Comparison of ENCODE assay signal across 23 cellular contexts in the genomic region with DNA sequence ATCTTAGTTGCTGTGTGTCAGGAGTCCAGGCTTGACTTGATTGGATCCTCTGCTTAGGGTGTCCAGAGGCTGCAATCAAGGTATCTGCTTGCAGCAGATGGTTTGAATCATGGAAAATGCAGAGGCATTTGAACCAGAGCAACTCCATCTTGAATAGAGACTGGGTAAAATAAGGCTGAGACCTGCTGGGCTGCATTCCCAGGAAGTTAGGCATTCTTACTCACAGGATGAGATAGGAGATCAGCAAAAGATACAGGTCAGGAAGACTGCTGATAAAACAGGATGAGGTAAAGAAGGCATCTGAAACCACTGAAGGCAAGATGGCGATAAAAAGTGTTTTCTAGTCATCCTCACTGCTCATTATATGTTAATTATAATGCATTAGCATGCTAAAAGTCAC.
DNase-seq lines count a peak whose midpoint lies in the region; FAIRE-seq and TF ChIP-seq lines count a peak whose summit lies in the region.
"Had no signal": no experiment of that assay in that cellular context is flagged by ENCODE, and none has a peak within 500 bp of the region (broad histone marks: within the 10 kb centered on the region; RNA-seq: fewer than 3 reads in every experiment).

No MANE protein-coding gene starts in this region.

- no peaks in the 10 kb centered on the region for H3K79me1 ChIP-seq in mesendoderm (ENCODE audit: low read length)

- H3K36me3 ChIP-seq in mammary epithelial cell (ENCODE audit: insufficient read depth, low read length) = no peaks in the 10 kb centered on the region
- no peaks in the 10 kb centered on the region for H3K36me3 ChIP-seq in bronchial epithelial cell (ENCODE audit: control insufficient read depth, insufficient read depth, low read length)
- H3K36me3 ChIP-seq in mesendoderm (ENCODE audit: control insufficient read depth, insufficient read depth, low read length) = no peaks in the 10 kb centered on the region
- H3K36me3 ChIP-seq in transverse colon = no peaks in the 10 kb centered on the region
- H3K36me3 ChIP-seq: BE2C, SJCRH30 had no signal

- H3K27me3 ChIP-seq in mammary epithelial cell (ENCODE audit: insufficient read depth, low read length) = no peaks in the 10 kb centered on the region
- no peaks in the 10 kb centered on the region for H3K27me3 ChIP-seq in bronchial epithelial cell (ENCODE audit: control insufficient read depth, insufficient read depth, low read length)
- no peaks in the 10 kb centered on the region for H3K27me3 ChIP-seq in mesendoderm (ENCODE audit: insufficient read depth, low read length, poor library complexity)
- no peaks in the 10 kb centered on the region for H3K27me3 ChIP-seq in transverse colon
- H3K27me3 ChIP-seq: BE2C, SJCRH30 had no signal

- H3K4me2 ChIP-seq in mammary epithelial cell (ENCODE audit: insufficient read depth, low read depth, low read length) = no peak overlapping the region
- no peak overlapping the region for H3K4me2 ChIP-seq in mesendoderm (ENCODE audit: low read length)

- H3K79me2 ChIP-seq in mammary epithelial cell (ENCODE audit: insufficient read depth, low read length) (no peaks in the 10 kb centered on the region), mesendoderm (ENCODE audit: control insufficient read depth, insufficient read depth, low read length) (no peaks in the 10 kb centered on the region)

- FAIRE-seq in bronchial epithelial cell (lab: Jason Lieb, UNC) = no peak

- H3K4me1 Mint-ChIP-seq in MCF 10A (ENCODE audit: insufficient read depth, unreplicated experiment) = peaks cover 7% of the 10 kb centered on the region
- H3K4me1 Mint-ChIP-seq in endothelial cell (ENCODE audit: unreplicated experiment) = peaks cover 11% of the 10 kb centered on the region

- TF ChIP-seq EP300 in transverse colon (IDR thresholded peaks at IDR 0.05; ENCODE audit: low read depth) = no peak

- CTCF ChIA-PET in mammary epithelial cell (lab: Charles Lee; ENCODE audit: low non-redundant PET) = no interaction called here
- CTCF ChIA-PET in MCF 10A (lab: Yijun Ruan, JAX) = interaction anchor here (1.5 kb wide), 1 partner anchor 202 kb away, joined by 4 read pairs; no protein-coding TSS in a partner anchor

- no peaks in the 10 kb centered on the region for H3K36me3 Mint-ChIP-seq in MCF 10A (ENCODE audit: insufficient read depth, unreplicated experiment)
- H3K36me3 Mint-ChIP-seq in endothelial cell (ENCODE audit: low read depth, unreplicated experiment) = no peaks in the 10 kb centered on the region

- H3K4me1 ChIP-seq in mammary epithelial cell (ENCODE audit: insufficient read depth, low read length) = peaks cover 24% of the 10 kb centered on the region
- H3K4me1 ChIP-seq in mesendoderm (ENCODE audit: control insufficient read depth, low read depth, low read length) = peaks cover 16% of the 10 kb centered on the region
- no peaks in the 10 kb centered on the region for H3K4me1 ChIP-seq in transverse colon

- intact Hi-C loops in mammary epithelial cell (cut with micrococcal nuclease) = no loop called here
- intact Hi-C loops in MCF 10A (cut with micrococcal nuclease) = no loop called here
- intact Hi-C loops in transverse colon (cut with DNase I; ENCODE audit: low total_unique reads) = no loop called here

- H2AK5ac ChIP-seq in mesendoderm (ENCODE audit: low read length) = no peak overlapping the region

- POLR2A ChIA-PET in MCF 10A (lab: Yijun Ruan, JAX) = no interaction called here

- H2AFZ ChIP-seq in mammary epithelial cell (ENCODE audit: low read depth, low read length) = no peak overlapping the region

- peak overlapping the region; percentile 79 for H3K56ac ChIP-seq in mesendoderm (ENCODE audit: low read length)

- H2BK5ac ChIP-seq in mesendoderm (ENCODE audit: low read length) = peak overlapping the region; percentile 92

- H3K9me3 Mint-ChIP-seq in MCF 10A (ENCODE audit: unreplicated experiment) (no peaks in the 10 kb centered on the region), endothelial cell (ENCODE audit: unreplicated experiment) (no peaks in the 10 kb centered on the region)

- H4K5ac ChIP-seq in mesendoderm (ENCODE audit: low read length) = no peak overlapping the region

- DNase-seq in mammary epithelial cell (peak; percentile 35), MCF 10A (ENCODE audit: unreplicated experiment) (no peak), bronchial epithelial cell (ENCODE audit: low read depth) (peak; percentile 66), mesendoderm (peak; percentile 97), endothelial cell (ENCODE audit: low spot score) (no peak), MV-4-11 (lab: John Stamatoyannopoulos, UW) (no peak), transverse colon (no peak), cerebellum (ENCODE audit: low spot score) (no peak)
- DNase-seq: BE2C; Calu3; CD4-positive, alpha-beta T cell; DMS79; HCEC 1CT; KBM-7; NCI-H1092 treated with DMSO at 0.1 percent for 48 hours; NCI-H1694; NCI-H446; NCI-H69; NK-92 treated with Interleukin-12 subunit alpha and Interleukin-12 subunit beta, amount 100 ng/mL, for 24 hours; RPMI8226; SJCRH30; SW 1271 had no signal

- H3K4me3 Mint-ChIP-seq in MCF 10A (ENCODE audit: unreplicated experiment) = no peak overlapping the region
- no peak overlapping the region for H3K4me3 Mint-ChIP-seq in endothelial cell (ENCODE audit: unreplicated experiment)
- H3K4me3 Mint-ChIP-seq: CD4-positive, alpha-beta T cell had no signal

- H3K9me3 ChIP-seq in mammary epithelial cell (replicated peaks; ENCODE audit: insufficient read depth, low read length) (no peaks in the 10 kb centered on the region), transverse colon (no peaks in the 10 kb centered on the region)
- H3K9me3 ChIP-seq: BE2C, SJCRH30 had no signal

- peak overlapping the region; percentile 41 for H2BK15ac ChIP-seq in mesendoderm (replicated peaks; ENCODE audit: low read depth)

- TF ChIP-seq POLR2A in transverse colon (IDR thresholded peaks at IDR 0.05) = no peak

- no peak overlapping the region for H3K4me3 ChIP-seq in mammary epithelial cell (replicated peaks in 1 of 3; ENCODE audit: insufficient read depth in 1 of 3, low read depth in 2 of 3, low read length in 3 of 3)
- no peak overlapping the region for H3K4me3 ChIP-seq in bronchial epithelial cell (ENCODE audit: low read depth, low read length)
- H3K4me3 ChIP-seq in mesendoderm (ENCODE audit: low read length) = no peak overlapping the region
- H3K4me3 ChIP-seq in transverse colon = no peak overlapping the region
- H3K4me3 ChIP-seq: SJCRH30 had no signal

- H3K27ac ChIP-seq in mammary epithelial cell (ENCODE audit: insufficient read depth, low read depth, low read length) = no peak overlapping the region
- peak overlapping the region; percentile 93 for H3K27ac ChIP-seq in mesendoderm (ENCODE audit: low read depth, low read length)
- no peak overlapping the region for H3K27ac ChIP-seq in transverse colon
- H3K27ac ChIP-seq: 22Rv1, SJCRH30 had no signal

- BruUV-seq in mammary epithelial cell (replicated peaks; lab: Mats Ljungman, UMichigan) (no TSS peak), MCF 10A (replicated peaks; lab: Mats Ljungman, UMichigan) (no TSS peak)

- WGBS in mammary epithelial cell (ENCODE audit: low coverage, missing lambda C conversion rate) = 57% methylated on average over 1 of the region's 1 CpG
- no CpG with 5 or more reads among the region's 1 CpG for WGBS in mesendoderm (ENCODE audit: extremely low coverage, insufficient coverage, low lambda C conversion rate)
- WGBS in transverse colon (ENCODE audit: low coverage in 1 of 2), 2 donors = 40 to 73% methylated on average over 1 of the region's 1 CpG

- peak overlapping the region; percentile 80 for H3K18ac ChIP-seq in mesendoderm (ENCODE audit: low read length)

- H3K23ac ChIP-seq in mesendoderm (ENCODE audit: low read length) = no peak overlapping the region

- H3K27me3 Mint-ChIP-seq in MCF 10A (ENCODE audit: insufficient read depth, unreplicated experiment) (no peaks in the 10 kb centered on the region), endothelial cell (ENCODE audit: unreplicated experiment) (no peaks in the 10 kb centered on the region)

- in situ Hi-C loops in mammary epithelial cell (cut with MboI; ENCODE audit: low sequenced_read_pairs in 2 of 2) (loop anchor here in 1 of 2 donors (25.0 kb wide), 1 partner anchor 786 kb away; no protein-coding TSS in a partner anchor), transverse colon (cut with MboI; ENCODE audit: low pct_ligation_motif_present in 1 of 4, low pct_unique_long_range_greater_than_20kb in 1 of 4, low sequenced_read_pairs in 3 of 4) (loop anchor here in 2 of 4 donors (25.0 kb wide), 2 partner anchors 786 to 1011 kb away; no protein-coding TSS in a partner anchor)

- dilution Hi-C loops in mammary epithelial cell (cut with HindIII; ENCODE audit: low sequenced_read_pairs) = no loop called here

- H3K27ac Mint-ChIP-seq in MCF 10A (ENCODE audit: low read depth, unreplicated experiment) = no peak overlapping the region
- no peak overlapping the region for H3K27ac Mint-ChIP-seq in endothelial cell (ENCODE audit: unreplicated experiment)
- H3K27ac Mint-ChIP-seq: CD4-positive, alpha-beta T cell had no signal

- TF ChIP-seq CTCF in mammary epithelial cell (conservative IDR thresholded peaks at IDR 0.05 in 1 of 2, IDR thresholded peaks at IDR 0.05 in 1 of 2; ENCODE audit: extremely low read depth in 1 of 2, insufficient read depth in 1 of 2, low read depth in 1 of 2, low read length in 2 of 2) (no peak), MCF 10A (IDR thresholded peaks at IDR 0.05; ENCODE audit: unreplicated experiment) (no peak), bronchial epithelial cell (IDR thresholded peaks at IDR 0.05; ENCODE audit: insufficient read depth, low read length, severe bottlenecking) (no peak), endothelial cell (IDR thresholded peaks at IDR 0.05; ENCODE audit: unreplicated experiment) (no peak), transverse colon (IDR thresholded peaks at IDR 0.05) (no peak)

- H3K9ac ChIP-seq in mammary epithelial cell (ENCODE audit: insufficient read depth, low read length) = no peak overlapping the region
- no peak overlapping the region for H3K9ac ChIP-seq in mesendoderm (ENCODE audit: low read length)

- H4K20me1 ChIP-seq in mammary epithelial cell (ENCODE audit: insufficient read depth, low read length) = no peaks in the 10 kb centered on the region

- no peak overlapping the region for H4K8ac ChIP-seq in mesendoderm (ENCODE audit: low read depth, low read length)

- no peak overlapping the region for H2BK120ac ChIP-seq in mesendoderm (ENCODE audit: low read depth, low read length)

- no peak overlapping the region for H3K4ac ChIP-seq in mesendoderm (ENCODE audit: low read depth, low read length)

Comparison
In these comparisons a context has a peak if more than half of its experiments do, and no peak if none do; other contexts are left out.
1. DNase-seq: peak in mammary epithelial cell (single experiment), bronchial epithelial cell (single experiment) and mesendoderm (single experiment); none in MCF 10A (single experiment), endothelial cell (single experiment), MV-4-11 (single experiment), transverse colon (single experiment) and cerebellum (single experiment).